Comparison of ENCODE assay signal across 8 cellular contexts in genomic region chr5:143404416-143405062, GRCh38. TPM values are rescaled to one million over a fixed set of nuclear protein-coding genes. Genes with fewer than 3 reads are reported as not detected.
DNase-seq lines count a peak whose midpoint lies in the region; ATAC-seq and TF ChIP-seq lines count a peak whose summit lies in the region.

No MANE protein-coding gene starts in this region.

- H3K36me3 ChIP-seq in CD4-positive, CD25-positive, alpha-beta regulatory T cell (ENCODE audit: control insufficient read depth, insufficient read depth, low read length), result peaks cover 9% of the 10 kb centered on the region
- H3K36me3 ChIP-seq in Peyer's patch, result peaks cover 0 to 6% (median 0%) of the 10 kb centered on the region in 3 donors

- H3K27ac ChIP-seq in CD4-positive, CD25-positive, alpha-beta regulatory T cell (ENCODE audit: insufficient read depth, low read length, poor library complexity, severe bottlenecking), result peak overlapping the region; percentile 95
- peak overlapping the region; percentile 96 to 100 (median 100) for H3K27ac ChIP-seq in Peyer's patch

- H3K27me3 Mint-ChIP-seq in CD4-positive, CD25-positive, alpha-beta regulatory T cell, result no peaks in the 10 kb centered on the region
- no peaks in the 10 kb centered on the region for H3K27me3 Mint-ChIP-seq in activated T-helper 17 cell treated with anti-CD3 and anti-CD28 coated beads, Interleukin-2, amount 50 U/mL, for 72 hours
- no peaks in the 10 kb centered on the region for H3K27me3 Mint-ChIP-seq in natural killer cell treated with Interleukin-12 subunit alpha and Interleukin-12 subunit beta and Interleukin-15 and Interleukin-18, amount 100 ng/mL, for 72 hours

- H3K4me1 ChIP-seq in CD4-positive, CD25-positive, alpha-beta regulatory T cell (ENCODE audit: control insufficient read depth, insufficient read depth, low read length, poor library complexity, severe bottlenecking), result peaks cover 39% of the 10 kb centered on the region
- peaks cover 0 to 14% (median 0%) of the 10 kb centered on the region in 4 donors for H3K4me1 ChIP-seq in Peyer's patch

- peak overlapping the region; percentile 91 to 100 (median 98) for H3K4me3 Mint-ChIP-seq in CD4-positive, CD25-positive, alpha-beta regulatory T cell
- peak overlapping the region; percentile 90 for H3K4me3 Mint-ChIP-seq in activated T-helper 17 cell treated with anti-CD3 and anti-CD28 coated beads, Interleukin-2, amount 50 U/mL, for 72 hours
- peak overlapping the region; percentile 97 for H3K4me3 Mint-ChIP-seq in natural killer cell treated with Interleukin-12 subunit alpha and Interleukin-12 subunit beta and Interleukin-15 and Interleukin-18, amount 100 ng/mL, for 72 hours

- DNase-seq in CD4-positive, CD25-positive, alpha-beta regulatory T cell, result peak in 2 of 3 donors; percentile 81 to 91
- DNase-seq in Peyer's patch (peak; percentile 78 to 88 (median 81)), fibroblast of pulmonary artery (ENCODE audit: low read depth) (peak; percentile 95)
- DNase-seq in natural killer cell treated with Interleukin-12 subunit alpha and Interleukin-12 subunit beta and Interleukin-15 and Interleukin-18, amount 100 ng/mL, for 72 hours (ENCODE audit: low spot score), result peak; percentile 69
- peak; percentile 73 for DNase-seq in stimulated activated naive CD8-positive, alpha-beta T cell treated with anti-CD3 and anti-CD28 coated beads, Interleukin-15, Interleukin-2, amounts not matched to agents 100 U/mL and 50 U/mL, for 24 hours

- H3K9me3 ChIP-seq in CD4-positive, CD25-positive, alpha-beta regulatory T cell (ENCODE audit: control insufficient read depth in 2 of 2, low read length in 2 of 2), result no peaks in the 10 kb centered on the region
- H3K9me3 ChIP-seq in Peyer's patch, result no peaks in the 10 kb centered on the region

- H3K9me3 Mint-ChIP-seq in CD4-positive, CD25-positive, alpha-beta regulatory T cell, result no peaks in the 10 kb centered on the region
- no peaks in the 10 kb centered on the region for H3K9me3 Mint-ChIP-seq in activated T-helper 17 cell treated with anti-CD3 and anti-CD28 coated beads, Interleukin-2, amount 50 U/mL, for 72 hours
- no peaks in the 10 kb centered on the region for H3K9me3 Mint-ChIP-seq in natural killer cell treated with Interleukin-12 subunit alpha and Interleukin-12 subunit beta and Interleukin-15 and Interleukin-18, amount 100 ng/mL, for 72 hours

- peaks cover 21 to 40% (median 29%) of the 10 kb centered on the region in 4 donors for H3K4me1 Mint-ChIP-seq in CD4-positive, CD25-positive, alpha-beta regulatory T cell
- H3K4me1 Mint-ChIP-seq in activated T-helper 17 cell treated with anti-CD3 and anti-CD28 coated beads, Interleukin-2, amount 50 U/mL, for 72 hours, result peaks cover 30% of the 10 kb centered on the region
- peaks cover 41 to 46% of the 10 kb centered on the region in 2 donors for H3K4me1 Mint-ChIP-seq in natural killer cell treated with Interleukin-12 subunit alpha and Interleukin-12 subunit beta and Interleukin-15 and Interleukin-18, amount 100 ng/mL, for 72 hours (ENCODE audit: low read depth in 2 of 2)

- no peak for TF ChIP-seq CTCF in Peyer's patch (IDR thresholded peaks at IDR 0.05)
- no peak for TF ChIP-seq CTCF in fibroblast of pulmonary artery (IDR thresholded peaks at IDR 0.05; ENCODE audit: low read length, missing control alignments)

- no peak for TF ChIP-seq POLR2A in Peyer's patch (IDR thresholded peaks at IDR 0.05)

- no peaks in the 10 kb centered on the region for H3K27me3 ChIP-seq in CD4-positive, CD25-positive, alpha-beta regulatory T cell (ENCODE audit: control insufficient read depth, insufficient read depth, low read length)
- no peaks in the 10 kb centered on the region for H3K27me3 ChIP-seq in Peyer's patch

- H3K27ac Mint-ChIP-seq in CD4-positive, CD25-positive, alpha-beta regulatory T cell, result peak overlapping the region; percentile 97 to 99 (median 99)
- H3K27ac Mint-ChIP-seq in activated T-helper 17 cell treated with anti-CD3 and anti-CD28 coated beads, Interleukin-2, amount 50 U/mL, for 72 hours, result peak overlapping the region; percentile 95
- peak overlapping the region; percentile 99 to 100 for H3K27ac Mint-ChIP-seq in natural killer cell treated with Interleukin-12 subunit alpha and Interleukin-12 subunit beta and Interleukin-15 and Interleukin-18, amount 100 ng/mL, for 72 hours

- H3K4me3 ChIP-seq in CD4-positive, CD25-positive, alpha-beta regulatory T cell (ENCODE audit: low read depth, low read length), result peak overlapping the region; percentile 74
- peak overlapping the region; percentile 70 to 95 (median 89) for H3K4me3 ChIP-seq in Peyer's patch
- peak overlapping the region; percentile 84 for H3K4me3 ChIP-seq in fibroblast of pulmonary artery (replicated peaks; ENCODE audit: low read depth, low read length)

- peak; percentile 33 to 42 for ATAC-seq in CD4-positive, CD25-positive, alpha-beta regulatory T cell (ENCODE audit: low read depth in 2 of 2)
- ATAC-seq in GM19438 (IDR thresholded peaks at IDR 0.05; ENCODE audit: low read depth, unreplicated experiment) (peak; percentile 19), HG03565 (IDR thresholded peaks at IDR 0.05; ENCODE audit: unreplicated experiment) (peak; percentile 0)
- ATAC-seq in activated T-helper 17 cell treated with anti-CD3 and anti-CD28 coated beads, Interleukin-2, amount 50 U/mL, for 72 hours (replicated peaks), result peak; percentile 46
- peak; percentile 56 to 67 for ATAC-seq in natural killer cell treated with Interleukin-12 subunit alpha and Interleukin-12 subunit beta and Interleukin-15 and Interleukin-18, amount 100 ng/mL, for 72 hours
- peak; percentile 30 for ATAC-seq in stimulated activated naive CD8-positive, alpha-beta T cell treated with anti-CD3 and anti-CD28 coated beads, Interleukin-15, Interleukin-2, amounts not matched to agents 100 U/mL and 50 U/mL, for 24 hours

- peaks cover 12% of the 10 kb centered on the region for H3K36me3 Mint-ChIP-seq in CD4-positive, CD25-positive, alpha-beta regulatory T cell
- peaks cover 26% of the 10 kb centered on the region for H3K36me3 Mint-ChIP-seq in activated T-helper 17 cell treated with anti-CD3 and anti-CD28 coated beads, Interleukin-2, amount 50 U/mL, for 72 hours (ENCODE audit: low read depth)
- H3K36me3 Mint-ChIP-seq in natural killer cell treated with Interleukin-12 subunit alpha and Interleukin-12 subunit beta and Interleukin-15 and Interleukin-18, amount 100 ng/mL, for 72 hours, result peaks cover 34% of the 10 kb centered on the region

RNA-seq across cellular contexts. Expression of gene NR3C1, which starts 1.1 kb away (rescaled TPM):
- total RNA-seq in CD4-positive, CD25-positive, alpha-beta regulatory T cell, result 154 TPM
- 10 to 100 TPM; 62.5 to 85.5 (median 71.3) TPM for polyA plus RNA-seq in CD4-positive, CD25-positive, alpha-beta regulatory T cell
- 10 to 100 TPM; 29.7 to 79.2 (median 38.9) TPM for total RNA-seq in Peyer's patch
- total RNA-seq in activated T-helper 17 cell treated with anti-CD3 and anti-CD28 coated beads, Interleukin-2, amount 50 U/mL, for 72 hours, result 10 to 100 TPM; 33.2 to 48.3 TPM
- 100 to 1,000 TPM; 166 to 182 TPM for total RNA-seq in natural killer cell treated with Interleukin-12 subunit alpha and Interleukin-12 subunit beta and Interleukin-15 and Interleukin-18, amount 100 ng/mL, for 72 hours

Comparison
In these comparisons a context has a peak if more than half of its experiments do, and no peak if none do; other contexts are left out.
1. Peak in every context shown above with its lines: DNase-seq, ATAC-seq, H3K4me3 ChIP-seq and H3K27ac ChIP-seq.
2. ATAC-seq: peak in every context shown above with its lines; median percentile 62 in natural killer cell treated with Interleukin-12 subunit alpha and Interleukin-12 subunit beta and Interleukin-15 and Interleukin-18, amount 100 ng/mL, for 72 hours; 46 in activated T-helper 17 cell treated with anti-CD3 and anti-CD28 coated beads, Interleukin-2, amount 50 U/mL, for 72 hours; 38 in CD4-positive, CD25-positive, alpha-beta regulatory T cell; 30 in stimulated activated naive CD8-positive, alpha-beta T cell treated with anti-CD3 and anti-CD28 coated beads, Interleukin-15, Interleukin-2, amounts not matched to agents 100 U/mL and 50 U/mL, for 24 hours; 19 in GM19438; 0 in HG03565.